Comparison of ENCODE assay signal across 30 cellular contexts in the genomic region with DNA sequence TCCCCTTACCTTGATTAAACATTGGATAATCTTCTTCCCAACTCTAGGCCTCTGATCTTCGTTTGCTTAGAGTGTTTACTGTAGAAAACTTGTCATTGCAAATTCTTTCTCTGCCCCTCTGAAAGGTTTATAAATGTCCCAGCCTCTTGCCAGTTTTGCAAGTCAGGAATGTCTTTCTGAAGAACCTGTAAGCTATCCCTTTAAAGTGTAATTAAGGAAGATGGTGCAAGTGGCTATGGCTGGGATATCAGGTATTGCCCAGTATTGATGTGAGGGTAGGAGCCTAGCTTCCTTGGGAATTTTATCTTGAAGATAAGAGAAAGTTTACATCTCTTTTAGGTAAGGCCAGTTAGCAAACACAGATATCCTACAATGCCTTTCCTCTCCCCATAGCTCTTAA.
"Had no signal": no experiment of that assay in that cellular context is flagged by ENCODE, and none has a peak within 500 bp of the region (broad histone marks: within the 10 kb centered on the region; RNA-seq: fewer than 3 reads in every experiment).

No MANE protein-coding gene starts in this region.

- H3K9me3 ChIP-seq: lower lobe of right lung, pancreas, prostate gland, stomach, testis, thyroid gland, transverse colon, upper lobe of left lung, vagina had no signal

- H3K36me3 Mint-ChIP-seq: mesothelial cell of epicardium; naive B cell; natural killer cell treated with Interleukin-12 subunit alpha and Interleukin-12 subunit beta and Interleukin-15 and Interleukin-18, amount 100 ng/mL, for 72 hours; stimulated activated naive B cell treated with anti-CD40 and anti-IgM and Interleukin-4, amounts not matched to agents 10 μg/mL and 1 μg/mL and 100 μg/mL, for 72 hours had no signal

- ATAC-seq: left cardiac atrium; left lobe of liver; lower lobe of right lung; natural killer cell treated with Interleukin-12 subunit alpha and Interleukin-12 subunit beta and Interleukin-15 and Interleukin-18, amount 100 ng/mL, for 72 hours; pancreas; right cardiac atrium; sciatic nerve; stimulated activated naive B cell treated with anti-CD40 and anti-IgM and Interleukin-4, amounts not matched to agents 10 μg/mL and 1 μg/mL and 100 μg/mL, for 72 hours; stimulated activated naive CD8-positive, alpha-beta T cell treated with anti-CD3 and anti-CD28 coated beads, Interleukin-15, Interleukin-2, amounts not matched to agents 100 U/mL and 50 U/mL, for 24 hours had no signal

- DNase-seq: hippocampal formation; kidney glomerular epithelial cell; left cardiac atrium; lower lobe of right lung; mammary epithelial cell; mesenchymal stem cell; naive B cell; nucleus accumbens; pancreas; posterior cingulate gyrus; retina; right cardiac atrium; stimulated activated CD4-positive, alpha-beta T cell treated with anti-CD3 and anti-CD28 coated beads, Interleukin-12 subunit alpha, Interleukin-12 subunit beta, amount 100 ng/mL, for 4 hours; stimulated activated CD4-positive, alpha-beta T cell treated with anti-CD3 and anti-CD28 coated beads, Interleukin-15, amount 100 ng/mL, for 24 hours; stimulated activated CD4-positive, alpha-beta T cell treated with anti-CD3 and anti-CD28 coated beads, Interleukin-2, amount 100 ng/mL, for 24 hours; stimulated activated CD4-positive, alpha-beta T cell treated with anti-CD3 and anti-CD28 coated beads, Interleukin-4, amount 100 ng/mL, for 1 hour; stimulated activated naive B cell treated with anti-CD40 and anti-IgM and Interleukin-4, amounts not matched to agents 10 μg/mL and 1 μg/mL and 100 μg/mL, for 72 hours; stimulated activated naive CD8-positive, alpha-beta T cell treated with anti-CD3 and anti-CD28 coated beads, Interleukin-15, Interleukin-2, amounts not matched to agents 100 U/mL and 50 U/mL, for 24 hours; stomach; testis; thyroid gland; transverse colon; upper lobe of left lung had no signal

- H3K4me3 Mint-ChIP-seq: mesothelial cell of epicardium; naive B cell; natural killer cell treated with Interleukin-12 subunit alpha and Interleukin-12 subunit beta and Interleukin-15 and Interleukin-18, amount 100 ng/mL, for 72 hours; stimulated activated naive B cell treated with anti-CD40 and anti-IgM and Interleukin-4, amounts not matched to agents 10 μg/mL and 1 μg/mL and 100 μg/mL, for 72 hours had no signal

- H3K27ac ChIP-seq: lower lobe of right lung, pancreas, prostate gland, skin epidermis, stomach, testis, thyroid gland, transverse colon, upper lobe of left lung, vagina had no signal

- H3K9me3 Mint-ChIP-seq: mesothelial cell of epicardium; stimulated activated naive B cell treated with anti-CD40 and anti-IgM and Interleukin-4, amounts not matched to agents 10 μg/mL and 1 μg/mL and 100 μg/mL, for 72 hours had no signal

- H3K4me1 ChIP-seq: lower lobe of right lung, pancreas, prostate gland, stomach, testis, thyroid gland, transverse colon, upper lobe of left lung, vagina had no signal

- H3K27ac Mint-ChIP-seq: mesothelial cell of epicardium; naive B cell; natural killer cell treated with Interleukin-12 subunit alpha and Interleukin-12 subunit beta and Interleukin-15 and Interleukin-18, amount 100 ng/mL, for 72 hours; stimulated activated naive B cell treated with anti-CD40 and anti-IgM and Interleukin-4, amounts not matched to agents 10 μg/mL and 1 μg/mL and 100 μg/mL, for 72 hours had no signal

- H3K27me3 Mint-ChIP-seq: natural killer cell treated with Interleukin-12 subunit alpha and Interleukin-12 subunit beta and Interleukin-15 and Interleukin-18, amount 100 ng/mL, for 72 hours; stimulated activated naive B cell treated with anti-CD40 and anti-IgM and Interleukin-4, amounts not matched to agents 10 μg/mL and 1 μg/mL and 100 μg/mL, for 72 hours had no signal

- H3K27me3 ChIP-seq: pancreas, stomach, testis, thyroid gland, transverse colon, upper lobe of left lung, vagina had no signal

- H3K4me3 ChIP-seq: lower lobe of right lung, pancreas, prostate gland, skin epidermis, stomach, testis, thyroid gland, transverse colon, upper lobe of left lung, vagina had no signal

- H3K4me1 Mint-ChIP-seq: mesothelial cell of epicardium; naive B cell; stimulated activated naive B cell treated with anti-CD40 and anti-IgM and Interleukin-4, amounts not matched to agents 10 μg/mL and 1 μg/mL and 100 μg/mL, for 72 hours had no signal

- H3K36me3 ChIP-seq: lower lobe of right lung, pancreas, prostate gland, stomach, thyroid gland, transverse colon, upper lobe of left lung, vagina had no signal
